Comparison of ENCODE assay signal across 1 cellular context in genomic region chr3:151283907-151284461, GRCh38.
TF ChIP-seq lines count a peak whose summit lies in the region.

No MANE protein-coding gene starts in this region.

TF ChIP-seq in HepG2, 621 proteins besides CTCF, POLR2A, EP300 and RAD21 (continued from another document and continues in another):
- TF ChIP-seq ZNF451 (CRISPR knock-in tag; IDR thresholded peaks at IDR 0.05) (no peak), NR2C2 (CRISPR knock-in tag; IDR thresholded peaks at IDR 0.05; ENCODE audit: borderline replicate concordance) (no peak), RFXANK (CRISPR knock-in tag; IDR thresholded peaks at IDR 0.05) (no peak), ZNF609 (CRISPR knock-in tag; IDR thresholded peaks at IDR 0.05; ENCODE audit: borderline replicate concordance) (peak; percentile 85), TCF7 (IDR thresholded peaks at IDR 0.05; ENCODE audit: low read depth) (peak; percentile 86), THYN1 (CRISPR knock-in tag; IDR thresholded peaks at IDR 0.05; ENCODE audit: borderline replicate concordance, low read depth) (no peak), PCBP1 (IDR thresholded peaks at IDR 0.05; ENCODE audit: borderline replicate concordance, low read depth, low read length) (no peak), HDAC1 (CRISPR knock-in tag; IDR thresholded peaks at IDR 0.05) (peak; percentile 46; the same call in 1 of the 2 replicates), ZNF160 (CRISPR knock-in tag; IDR thresholded peaks at IDR 0.05) (no peak), EZH2 (conservative IDR thresholded peaks at IDR 0.05; ENCODE audit: low read depth, low read length) (no peak), ZNF687 (CRISPR knock-in tag; IDR thresholded peaks at IDR 0.05) (no peak), CBX1 (IDR thresholded peaks at IDR 0.05; ENCODE audit: low read depth) (no peak), TEAD3 (CRISPR knock-in tag; optimal IDR thresholded peaks at IDR 0.05; ENCODE audit: borderline replicate concordance) (peak; percentile 24), TFE3 (CRISPR knock-in tag; IDR thresholded peaks at IDR 0.05) (peak; percentile 63; the same call in 1 of the 2 replicates), SALL2 (CRISPR knock-in tag; IDR thresholded peaks at IDR 0.05) (no peak), ZNF343 (CRISPR knock-in tag; IDR thresholded peaks at IDR 0.05) (no peak), TFAP4 (IDR thresholded peaks at IDR 0.05; ENCODE audit: borderline replicate concordance, low read depth) (0 out of 2 replicates have a peak, but pooled peaks have one; percentile 25), FOXK1 (CRISPR knock-in tag; IDR thresholded peaks at IDR 0.05; ENCODE audit: borderline replicate concordance, low read depth) (peak; percentile 46; the same call in 1 of the 2 replicates), ZNF205 (CRISPR knock-in tag; IDR thresholded peaks at IDR 0.05) (no peak), ISL2 (CRISPR knock-in tag; IDR thresholded peaks at IDR 0.05) (peak; percentile 16; the same call in 1 of the 2 replicates), ZNF709 (CRISPR knock-in tag; IDR thresholded peaks at IDR 0.05) (no peak), GFI1 (CRISPR knock-in tag; IDR thresholded peaks at IDR 0.05; ENCODE audit: borderline replicate concordance) (peak; percentile 78), ZNF513 (CRISPR knock-in tag; conservative IDR thresholded peaks at IDR 0.05) (no peak), ZBED4 (CRISPR knock-in tag; IDR thresholded peaks at IDR 0.05; ENCODE audit: borderline replicate concordance) (0 out of 2 replicates have a peak, but pooled peaks have one; percentile 26), SAP130 (CRISPR knock-in tag; IDR thresholded peaks at IDR 0.05; ENCODE audit: low read depth) (peak; percentile 80), IKZF5 (CRISPR knock-in tag; IDR thresholded peaks at IDR 0.05) (0 out of 2 replicates have a peak, but pooled peaks have one; percentile 30), NR2F6 (IDR thresholded peaks at IDR 0.05) (peak; percentile 52; the same call in 1 of the 2 replicates), NR2F6 (CRISPR knock-in tag; IDR thresholded peaks at IDR 0.05) (peak; percentile 58), GPN1 (CRISPR knock-in tag; IDR thresholded peaks at IDR 0.05; ENCODE audit: borderline replicate concordance) (no peak), SOX6 (IDR thresholded peaks at IDR 0.05) (no peak), SOX6 (CRISPR knock-in tag; IDR thresholded peaks at IDR 0.05) (peak; percentile 88), MXD4 (CRISPR knock-in tag; IDR thresholded peaks at IDR 0.05) (no peak), SIN3A (IDR thresholded peaks at IDR 0.05; ENCODE audit: borderline replicate concordance, low read depth, low read length) (no peak), ZNF317 (CRISPR knock-in tag; IDR thresholded peaks at IDR 0.05) (no peak), ZGPAT (CRISPR knock-in tag; IDR thresholded peaks at IDR 0.05) (peak; percentile 76; the same call in 1 of the 2 replicates), FOXA1 (IDR thresholded peaks at IDR 0.05) (no peak), FOXA1 (CRISPR knock-in tag; IDR thresholded peaks at IDR 0.05) (peak; percentile 88)
